In the genomic region with DNA sequence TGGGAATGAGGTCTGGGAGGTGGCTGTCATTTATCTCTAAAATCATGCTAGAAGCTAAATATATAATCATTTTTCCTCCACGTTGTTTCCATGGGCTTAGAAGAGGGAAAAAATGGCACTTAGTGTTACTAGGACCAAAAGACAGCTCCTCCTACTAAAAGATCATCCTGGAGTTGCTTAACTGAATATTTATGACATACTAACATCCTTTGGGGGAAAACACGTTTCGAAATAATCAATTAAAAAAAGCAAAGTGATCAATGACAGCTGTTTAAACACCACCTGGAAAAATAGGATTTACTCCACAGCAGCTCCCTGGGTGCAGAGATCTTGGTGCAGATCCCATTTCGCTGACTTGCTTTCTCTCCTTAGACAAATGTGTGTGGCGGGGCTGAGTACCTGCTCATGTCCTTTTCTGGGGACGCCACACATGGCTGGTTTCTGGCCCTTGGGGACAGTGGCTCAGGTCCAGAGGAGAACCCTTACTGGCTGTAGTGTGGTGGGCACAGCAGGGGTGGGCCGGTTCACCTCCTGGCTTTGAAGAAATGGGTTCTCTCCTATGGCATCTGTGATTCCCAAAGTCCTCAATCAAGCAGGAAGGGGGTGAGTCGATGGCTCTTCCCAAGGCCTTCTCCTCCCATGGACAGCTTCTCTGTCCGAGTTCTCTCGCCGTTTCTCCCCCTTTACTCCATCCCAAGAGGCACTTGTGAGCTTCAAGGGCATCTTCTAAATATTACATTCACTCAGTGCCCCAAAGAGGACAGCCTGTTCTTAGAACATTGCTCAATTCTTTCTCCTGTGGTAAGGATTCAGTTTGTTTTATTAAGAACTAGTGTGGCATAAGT, we compare ENCODE assay signal across 10 cellular contexts.
DNase-seq lines count a peak whose midpoint lies in the region; ATAC-seq and TF ChIP-seq lines count a peak whose summit lies in the region.
"Had no signal": no experiment of that assay in that cellular context is flagged by ENCODE, and none has a peak within 500 bp of the region (broad histone marks: within the 10 kb centered on the region; RNA-seq: fewer than 3 reads in every experiment).

No MANE protein-coding gene starts in this region.

- peaks cover 49% of the 10 kb centered on the region for H3K36me3 Mint-ChIP-seq in T-helper 1 cell treated with Interleukin-12 subunit alpha and Interleukin-12 subunit beta and Interleukin-4 antibody, amounts not matched to agents 30 μg/mL and 1 μg/mL, for 36 hours (ENCODE audit: low read depth)
- H3K36me3 Mint-ChIP-seq in GM23338 (ENCODE audit: low read depth), result no peaks in the 10 kb centered on the region; the same call in 1 of the 3 replicates

- no peak for TF ChIP-seq CTCF in breast epithelium (IDR thresholded peaks at IDR 0.05)
- TF ChIP-seq CTCF in right lobe of liver (IDR thresholded peaks at IDR 0.05), result no peak
- TF ChIP-seq CTCF in GM23338 (conservative IDR thresholded peaks at IDR 0.05; ENCODE audit: low read depth in 2 of 2), result no peak

- no peaks in the 10 kb centered on the region; the same call in none of the 2 replicates for H4K20me1 ChIP-seq in GM23338 (replicated peaks; ENCODE audit: insufficient read depth)

- H3K4me3 ChIP-seq in breast epithelium (peak overlapping the region in 2 of 3 donors; percentile 16 to 49), right lobe of liver (no peak overlapping the region), thymus (ENCODE audit: low read length) (no peak overlapping the region), GM23338 (no peak overlapping the region)

- no peaks in the 10 kb centered on the region for H3K9me2 ChIP-seq in GM23338 (ENCODE audit: insufficient read depth)

- TF ChIP-seq POLR2A in breast epithelium (IDR thresholded peaks at IDR 0.05) (no peak), right lobe of liver (IDR thresholded peaks at IDR 0.05) (no peak)

- H3K27ac ChIP-seq in breast epithelium (peak overlapping the region; percentile 90 to 93), right lobe of liver (peak overlapping the region in 2 of 3 donors; percentile 12 to 70), thymus (ENCODE audit: low read depth) (peak overlapping the region; percentile 0), GM23338 (ENCODE audit: low read depth) (no peak overlapping the region)

- intact Hi-C loops in breast epithelium (cut with DNase I; ENCODE audit: low total_unique reads) (no loop called here), right lobe of liver (cut with DNase I) (no loop called here)

- no peak overlapping the region for H3K4me3 Mint-ChIP-seq in T-helper 1 cell treated with Interleukin-12 subunit alpha and Interleukin-12 subunit beta and Interleukin-4 antibody, amounts not matched to agents 30 μg/mL and 1 μg/mL, for 36 hours
- H3K4me3 Mint-ChIP-seq in GM23338, result no peak overlapping the region

- H3K9me3 Mint-ChIP-seq in T-helper 1 cell treated with Interleukin-12 subunit alpha and Interleukin-12 subunit beta and Interleukin-4 antibody, amounts not matched to agents 30 μg/mL and 1 μg/mL, for 36 hours, result no peaks in the 10 kb centered on the region
- H3K9me3 Mint-ChIP-seq in GM23338, result no peaks in the 10 kb centered on the region

- no peaks in the 10 kb centered on the region for H3K27me3 ChIP-seq in breast epithelium
- no peaks in the 10 kb centered on the region for H3K27me3 ChIP-seq in right lobe of liver
- no peaks in the 10 kb centered on the region for H3K27me3 ChIP-seq in thymus (ENCODE audit: control insufficient read depth, insufficient read depth)
- H3K27me3 ChIP-seq in GM23338 (ENCODE audit: insufficient read depth), result no peaks in the 10 kb centered on the region

- DNase-seq in T-helper 1 cell (no peak), breast epithelium (ENCODE audit: low spot score in 2 of 2) (no peak), right lobe of liver (no peak), GM23338 (ENCODE audit: low spot score) (no peak), DMS 273 (lab: John Stamatoyannopoulos, UW; ENCODE audit: unreplicated experiment) (no peak)
- DNase-seq: 8988T, NCI-H345 had no signal

- WGBS in right lobe of liver (ENCODE audit: insufficient coverage, low coverage, low lambda C conversion rate, missing lambda C conversion rate), result 66% methylated on average over 7 of the region's 11 CpGs
- WGBS in thymus, result 98% methylated on average over 11 of the region's 11 CpGs

- H3K27ac Mint-ChIP-seq in T-helper 1 cell treated with Interleukin-12 subunit alpha and Interleukin-12 subunit beta and Interleukin-4 antibody, amounts not matched to agents 30 μg/mL and 1 μg/mL, for 36 hours, result peak overlapping the region; percentile 52
- H3K27ac Mint-ChIP-seq in GM23338, result no peak overlapping the region

- no peaks in the 10 kb centered on the region for H3K36me3 ChIP-seq in breast epithelium
- peaks cover 0 to 3% (median 0%) of the 10 kb centered on the region in 4 donors for H3K36me3 ChIP-seq in right lobe of liver
- no peaks in the 10 kb centered on the region for H3K36me3 ChIP-seq in thymus (ENCODE audit: control insufficient read depth, insufficient read depth)
- no peaks in the 10 kb centered on the region for H3K36me3 ChIP-seq in GM23338 (ENCODE audit: insufficient read depth)

- H3K27me3 Mint-ChIP-seq in T-helper 1 cell treated with Interleukin-12 subunit alpha and Interleukin-12 subunit beta and Interleukin-4 antibody, amounts not matched to agents 30 μg/mL and 1 μg/mL, for 36 hours (ENCODE audit: low read depth), result no peaks in the 10 kb centered on the region
- peaks cover 3% of the 10 kb centered on the region for H3K27me3 Mint-ChIP-seq in GM23338 (ENCODE audit: insufficient read depth, low read depth, poor library complexity)

- no peak for ATAC-seq in right lobe of liver
- ATAC-seq in GM23338, result no peak
- ATAC-seq in HG02623 (IDR thresholded peaks at IDR 0.05; ENCODE audit: unreplicated experiment), result no peak

- peaks cover 7 to 10% of the 10 kb centered on the region in 2 donors for H3K4me1 ChIP-seq in breast epithelium
- H3K4me1 ChIP-seq in right lobe of liver, result peaks cover 0 to 72% (median 39%) of the 10 kb centered on the region in 4 donors
- peaks cover 8% of the 10 kb centered on the region for H3K4me1 ChIP-seq in thymus (ENCODE audit: control insufficient read depth, insufficient read depth, low read length)
- H3K4me1 ChIP-seq in GM23338 (ENCODE audit: insufficient read depth), result no peaks in the 10 kb centered on the region

- no peaks in the 10 kb centered on the region; the same call in 1 of the 2 replicates for H3K79me2 ChIP-seq in GM23338 (replicated peaks; ENCODE audit: insufficient read depth)

- H3F3A ChIP-seq in GM23338 (replicated peaks; ENCODE audit: low read depth), result no peaks in the 10 kb centered on the region

- no peaks in the 10 kb centered on the region for H3K9me3 ChIP-seq in breast epithelium
- H3K9me3 ChIP-seq in right lobe of liver, result no peaks in the 10 kb centered on the region
- no peaks in the 10 kb centered on the region for H3K9me3 ChIP-seq in thymus (ENCODE audit: control insufficient read depth)

- H3K4me1 Mint-ChIP-seq in T-helper 1 cell treated with Interleukin-12 subunit alpha and Interleukin-12 subunit beta and Interleukin-4 antibody, amounts not matched to agents 30 μg/mL and 1 μg/mL, for 36 hours (ENCODE audit: low read depth), result peaks cover 48% of the 10 kb centered on the region
- H3K4me1 Mint-ChIP-seq in GM23338, result peaks cover 28% of the 10 kb centered on the region

- H2AFZ ChIP-seq in GM23338, result no peak overlapping the region

- H3K4me2 ChIP-seq in GM23338, result no peak overlapping the region

TF ChIP-seq in GM23338, 12 proteins besides CTCF, POLR2A, EP300 and RAD21 (continues in another document):
- TF ChIP-seq CREB1 (CRISPR knock-in tag; IDR thresholded peaks at IDR 0.05; ENCODE audit: low read depth) (no peak), EZH2 (IDR thresholded peaks at IDR 0.05; ENCODE audit: low read depth, unreplicated experiment) (no peak)

Comparison
In these comparisons a context has a peak if more than half of its experiments do, and no peak if none do; other contexts are left out.
1. H3K4me3 ChIP-seq: peak in breast epithelium (2 of 3); none in right lobe of liver (0 of 3), thymus (single experiment) and GM23338 (single experiment).